ENCODE assay signal across 8 cellular contexts in the genomic region with DNA sequence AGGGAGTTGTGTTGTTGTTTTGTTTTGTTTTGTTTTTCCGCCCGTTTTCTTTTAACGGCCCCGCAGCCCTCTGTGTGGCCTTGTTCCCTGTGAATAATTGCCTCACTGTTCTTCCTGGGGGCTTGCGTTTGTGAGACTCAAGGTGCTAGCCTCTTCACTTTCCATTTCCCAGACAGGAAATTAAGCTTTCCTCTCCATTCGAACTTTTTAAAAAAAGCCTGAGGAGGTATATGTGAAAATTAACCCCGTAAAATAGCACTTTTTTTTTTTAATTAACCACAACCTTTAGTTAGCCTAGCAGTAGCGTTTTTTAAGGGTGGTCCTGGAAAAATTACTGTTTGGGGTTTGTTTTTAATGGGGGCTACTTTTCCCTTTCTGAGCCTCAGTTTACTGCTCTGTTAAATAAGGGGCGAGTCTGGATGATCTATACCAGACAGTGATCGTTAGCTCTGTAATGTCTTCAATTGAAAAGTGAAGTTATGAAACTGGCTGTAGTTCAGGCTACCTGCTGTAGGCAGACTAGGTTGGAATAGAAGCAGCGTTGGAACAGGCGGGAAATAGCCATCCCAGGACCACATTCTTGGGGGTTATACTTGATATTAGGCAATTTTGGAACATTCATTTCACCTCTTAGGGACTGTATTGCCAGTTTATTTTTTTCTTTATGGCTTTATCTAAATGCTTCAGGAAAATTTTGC. TPM values are rescaled to one million over a fixed set of nuclear protein-coding genes. Genes with fewer than 3 reads are reported as not detected.
DNase-seq lines count a peak whose midpoint lies in the region; ATAC-seq and TF ChIP-seq lines count a peak whose summit lies in the region.

No MANE protein-coding gene starts in this region.

- TF ChIP-seq CTCF in WERI-Rb-1 (IDR thresholded peaks at IDR 0.05; ENCODE audit: low read depth, low read length) (no peak), hepatocyte (IDR thresholded peaks at IDR 0.05; ENCODE audit: poor library complexity) (no peak)

- DNase-seq in WERI-Rb-1 = no peak
- DNase-seq in hepatocyte (ENCODE audit: low spot score) = no peak
- no peak for DNase-seq in NCI-H2107 treated with DMSO at 0.1 percent for 48 hours (lab: John Stamatoyannopoulos, UW; ENCODE audit: unreplicated experiment)

- peak overlapping the region; percentile 93 for H3K4me3 ChIP-seq in WERI-Rb-1 (ENCODE audit: low read depth, low read length)
- H3K4me3 ChIP-seq in hepatocyte = peak overlapping the region; percentile 97
- peak overlapping the region; percentile 98 for H3K4me3 ChIP-seq in stomach smooth muscle (ENCODE audit: low read length in 2 of 2)

- 10% methylated on average over 12 of the region's 12 CpGs for WGBS in hepatocyte (ENCODE audit: low lambda C conversion rate, missing lambda C conversion rate)

- no peaks in the 10 kb centered on the region for H3K9me3 ChIP-seq in WERI-Rb-1 (ENCODE audit: severe bottlenecking)
- no peaks in the 10 kb centered on the region for H3K9me3 ChIP-seq in hepatocyte (ENCODE audit: low read depth)
- H3K9me3 ChIP-seq in stomach smooth muscle (ENCODE audit: control insufficient read depth in 2 of 2, low read length in 2 of 2) = no peaks in the 10 kb centered on the region

- H3K9me2 ChIP-seq in hepatocyte (replicated peaks; ENCODE audit: insufficient read depth) = no peaks in the 10 kb centered on the region

- H3K27ac ChIP-seq in WERI-Rb-1 (peak overlapping the region; percentile 89), hepatocyte (peak overlapping the region; percentile 97), stomach smooth muscle (ENCODE audit: low read length) (peak overlapping the region; percentile 86)

- H3K9ac ChIP-seq in stomach smooth muscle (ENCODE audit: low read length in 2 of 2) = peak overlapping the region; percentile 94 to 99

- peaks cover 52% of the 10 kb centered on the region for H4K20me1 ChIP-seq in hepatocyte (ENCODE audit: insufficient read depth, poor library complexity, severe bottlenecking)

- H3K4me1 ChIP-seq in hepatocyte (ENCODE audit: insufficient read depth) = peaks cover 30% of the 10 kb centered on the region
- peaks cover 47% of the 10 kb centered on the region for H3K4me1 ChIP-seq in stomach smooth muscle (ENCODE audit: control insufficient read depth, insufficient read depth, low read length)

- peak overlapping the region; percentile 98 for H2AFZ ChIP-seq in hepatocyte

- H3K27me3 ChIP-seq in WERI-Rb-1 (ENCODE audit: insufficient read depth, low read depth, severe bottlenecking) (no peaks in the 10 kb centered on the region), hepatocyte (no peaks in the 10 kb centered on the region), stomach smooth muscle (ENCODE audit: control insufficient read depth in 1 of 2, insufficient read depth in 2 of 2, low read length in 2 of 2) (no peaks in the 10 kb centered on the region)

- ATAC-seq in GM18498 (IDR thresholded peaks at IDR 0.05; ENCODE audit: unreplicated experiment) (peak; percentile 8), HG03064 (IDR thresholded peaks at IDR 0.05; ENCODE audit: low read depth, unreplicated experiment) (peak; percentile 14), GM19035 (IDR thresholded peaks at IDR 0.05; ENCODE audit: unreplicated experiment) (no peak), GM18858 (IDR thresholded peaks at IDR 0.05; ENCODE audit: unreplicated experiment) (no peak)

- H3K36me3 ChIP-seq in WERI-Rb-1 = peaks cover 7% of the 10 kb centered on the region
- H3K36me3 ChIP-seq in hepatocyte (replicated peaks; ENCODE audit: insufficient read depth, low read depth) = no peaks in the 10 kb centered on the region
- no peaks in the 10 kb centered on the region for H3K36me3 ChIP-seq in stomach smooth muscle (ENCODE audit: control insufficient read depth in 2 of 2, insufficient read depth in 2 of 2, low read length in 2 of 2)

- peak overlapping the region; percentile 94 for H3K4me2 ChIP-seq in hepatocyte

- peaks cover 66% of the 10 kb centered on the region for H3K79me2 ChIP-seq in hepatocyte

RNA-seq across cellular contexts. Expression of a gene that starts 1.7 kb away (rescaled TPM):
- total RNA-seq in hepatocyte = 23.2 and 28.5 TPM in 2 replicates
- 39.9 and 41.8 TPM in 2 replicates for polyA plus RNA-seq in hepatocyte

RNA-seq across cellular contexts. Expression of a gene that starts 39.8 kb away (rescaled TPM):
- total RNA-seq in hepatocyte = 15.2 and 15.4 TPM in 2 replicates
- polyA plus RNA-seq in hepatocyte = 42.3 and 46.0 TPM in 2 replicates

Comparison
In these comparisons a context has a peak if more than half of its experiments do, and no peak if none do; other contexts are left out.
1. ATAC-seq: peak in GM18498 (single experiment) and HG03064 (single experiment); none in GM19035 (single experiment) and GM18858 (single experiment).
2. Peak in every context shown above with its lines, with median percentiles within 50 percentile points of each other: H3K27ac ChIP-seq and H3K4me3 ChIP-seq.